ENCODE assay signal across 8 cellular contexts in the genomic region with DNA sequence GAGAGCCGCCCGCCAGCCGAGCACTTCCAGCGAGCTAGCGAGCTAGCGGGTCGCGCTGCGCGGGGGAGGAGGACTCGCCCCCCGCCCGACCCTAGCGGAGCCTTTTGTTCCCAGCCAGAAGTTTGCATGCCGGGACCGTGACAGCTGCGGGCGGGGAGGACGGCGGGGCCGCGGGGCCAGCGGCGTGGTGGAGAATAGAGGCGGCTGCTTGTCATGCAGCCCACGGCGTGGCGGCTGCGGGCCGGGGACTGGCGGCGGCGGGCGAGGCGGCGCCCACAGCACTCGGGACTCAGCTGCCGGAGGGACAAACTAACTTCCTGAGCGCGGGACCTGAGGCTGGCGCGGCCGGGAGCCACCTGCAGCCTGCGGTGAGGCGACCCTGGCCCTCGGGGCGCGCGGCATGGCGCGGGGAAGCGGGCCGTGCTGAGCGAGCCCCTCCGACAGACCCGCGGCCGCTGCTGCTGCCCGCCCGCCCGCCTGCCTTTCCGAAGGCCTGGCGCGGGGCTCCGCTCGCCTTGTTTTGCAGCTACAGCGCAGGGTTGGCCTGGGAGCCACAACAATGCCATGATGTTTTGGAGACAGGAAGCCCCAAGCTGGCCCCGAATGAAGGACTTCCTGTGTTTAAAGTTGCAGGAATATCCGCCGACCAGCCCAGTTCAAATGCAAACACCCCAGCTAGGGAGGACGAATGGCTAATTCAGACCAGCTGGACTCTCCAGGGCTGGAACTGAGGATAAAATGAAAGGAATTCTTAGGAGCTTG.
DNase-seq lines count a peak whose midpoint lies in the region; ATAC-seq, FAIRE-seq and TF ChIP-seq lines count a peak whose summit lies in the region.

No MANE protein-coding gene starts in this region.

- no peak for FAIRE-seq in pancreas (lab: Jason Lieb, UNC)

- H3K36me3 Mint-ChIP-seq in Calu3 (ENCODE audit: insufficient read depth, unreplicated experiment) = peaks cover 77% of the 10 kb centered on the region
- H3K36me3 Mint-ChIP-seq in activated naive CD8-positive, alpha-beta T cell treated with anti-CD3 and anti-CD28 coated beads, Interleukin-2, amount 10 ng/mL, durations not matched to agents 7 days and 5 days = peaks cover 9% of the 10 kb centered on the region

- H3K4me1 Mint-ChIP-seq in Calu3 (ENCODE audit: low read depth, unreplicated experiment) = peaks cover 44% of the 10 kb centered on the region
- peaks cover 29% of the 10 kb centered on the region for H3K4me1 Mint-ChIP-seq in activated naive CD8-positive, alpha-beta T cell treated with anti-CD3 and anti-CD28 coated beads, Interleukin-2, amount 10 ng/mL, durations not matched to agents 7 days and 5 days

- DNase-seq in Calu3 (no peak), NCI-H146 treated with DMSO at 0.1 percent for 48 hours (lab: John Stamatoyannopoulos, UW; ENCODE audit: unreplicated experiment) (peak; percentile 34), cardiac septum (ENCODE audit: low spot score) (peak; percentile 78), pancreas (peak in 4 of 6 donors; percentile 28 to 76 (median 38))
- peak; percentile 53 for DNase-seq in activated naive CD8-positive, alpha-beta T cell treated with anti-CD3 and anti-CD28 coated beads, Interleukin-2, amount 10 ng/mL, durations not matched to agents 7 days and 5 days

- POLR2A ChIA-PET in activated naive CD8-positive, alpha-beta T cell treated with anti-CD3 and anti-CD28 coated beads, Interleukin-2, amount 10 ng/mL, durations not matched to agents 7 days and 5 days (lab: Charles Lee) = interaction anchor here (1.1 kb wide), 1 partner anchor 167 kb away, joined by 3 read pairs; no protein-coding TSS in a partner anchor

- H3K27me3 Mint-ChIP-seq in Calu3 (ENCODE audit: unreplicated experiment) = no peaks in the 10 kb centered on the region
- no peaks in the 10 kb centered on the region for H3K27me3 Mint-ChIP-seq in activated naive CD8-positive, alpha-beta T cell treated with anti-CD3 and anti-CD28 coated beads, Interleukin-2, amount 10 ng/mL, durations not matched to agents 7 days and 5 days

- H3K36me3 ChIP-seq in pancreas = no peaks in the 10 kb centered on the region

- H3K27ac Mint-ChIP-seq in Calu3 (ENCODE audit: unreplicated experiment) = peak overlapping the region; percentile 90
- no peak overlapping the region for H3K27ac Mint-ChIP-seq in activated naive CD8-positive, alpha-beta T cell treated with anti-CD3 and anti-CD28 coated beads, Interleukin-2, amount 10 ng/mL, durations not matched to agents 7 days and 5 days

- H3K9me3 Mint-ChIP-seq in Calu3 (ENCODE audit: low read depth, unreplicated experiment) = no peaks in the 10 kb centered on the region
- H3K9me3 Mint-ChIP-seq in activated naive CD8-positive, alpha-beta T cell treated with anti-CD3 and anti-CD28 coated beads, Interleukin-2, amount 10 ng/mL, durations not matched to agents 7 days and 5 days = no peaks in the 10 kb centered on the region

- peak overlapping the region; percentile 95 for H3K4me3 Mint-ChIP-seq in Calu3 (ENCODE audit: low read depth, unreplicated experiment)
- peak overlapping the region; percentile 90 for H3K4me3 Mint-ChIP-seq in activated naive CD8-positive, alpha-beta T cell treated with anti-CD3 and anti-CD28 coated beads, Interleukin-2, amount 10 ng/mL, durations not matched to agents 7 days and 5 days

- 0% methylated on average over 66 to 71 of the region's 71 CpGs for WGBS in pancreas, 2 donors

- ATAC-seq in GM21381 (IDR thresholded peaks at IDR 0.05; ENCODE audit: unreplicated experiment) (peak; percentile 33), pancreas (peak; percentile 2 to 53 (median 11)), GM18868 (IDR thresholded peaks at IDR 0.05; ENCODE audit: unreplicated experiment) (no peak), GM21515 (IDR thresholded peaks at IDR 0.05; ENCODE audit: unreplicated experiment) (no peak)
- ATAC-seq in activated naive CD8-positive, alpha-beta T cell treated with anti-CD3 and anti-CD28 coated beads, Interleukin-2, amount 10 ng/mL, durations not matched to agents 7 days and 5 days (ENCODE audit: low read depth) = peak; percentile 2

- BruUV-seq in Calu3 (replicated peaks; lab: Mats Ljungman, UMichigan) = no TSS peak

- TF ChIP-seq CTCF in Calu3 (IDR thresholded peaks at IDR 0.05; ENCODE audit: unreplicated experiment) = no peak
- no peak for TF ChIP-seq CTCF in pancreas (IDR thresholded peaks at IDR 0.05)

- peaks cover 45 to 55% (median 49%) of the 10 kb centered on the region in 3 donors for H3K4me1 ChIP-seq in pancreas

- no peaks in the 10 kb centered on the region for H3K9me3 ChIP-seq in pancreas

- H3K27me3 ChIP-seq in pancreas = no peaks in the 10 kb centered on the region

- peak overlapping the region; percentile 81 to 96 (median 91) for H3K4me3 ChIP-seq in pancreas

- CTCF ChIA-PET in Calu3 (lab: Charles Lee) = interaction anchor here (0.5 to 5.0 kb wide), 7 partner anchors 9 to 64 kb away, joined by 3 to 55 read pairs (median 5); no protein-coding TSS in a partner anchor

- H3K27ac ChIP-seq in pancreas = peak overlapping the region; percentile 81 to 93 (median 89)

- intact Hi-C loops in Calu3 (cut with micrococcal nuclease; ENCODE audit: unreplicated experiment) = loop anchor here (1.0 kb wide), 1 partner anchor 14 kb away; no protein-coding TSS in a partner anchor
- intact Hi-C loops in cardiac septum (cut with DNase I) = loop anchor here (2.0 to 5.0 kb wide), 2 partner anchors 14 to 302 kb away; no protein-coding TSS in a partner anchor
- intact Hi-C loops in pancreas (cut with DNase I) = no loop called here

Comparison
In these comparisons a context has a peak if more than half of its experiments do, and no peak if none do; other contexts are left out.
1. ATAC-seq: peak in GM21381 (single experiment), activated naive CD8-positive, alpha-beta T cell treated with anti-CD3 and anti-CD28 coated beads, Interleukin-2, amount 10 ng/mL, durations not matched to agents 7 days and 5 days (single experiment) and pancreas (4 of 4); none in GM18868 (single experiment) and GM21515 (single experiment).
2. intact Hi-C loops: an anchor here in Calu3 (1.0 kb wide) and cardiac septum (2.0 to 5.0 kb wide); none called in pancreas.